In the genomic region with DNA sequence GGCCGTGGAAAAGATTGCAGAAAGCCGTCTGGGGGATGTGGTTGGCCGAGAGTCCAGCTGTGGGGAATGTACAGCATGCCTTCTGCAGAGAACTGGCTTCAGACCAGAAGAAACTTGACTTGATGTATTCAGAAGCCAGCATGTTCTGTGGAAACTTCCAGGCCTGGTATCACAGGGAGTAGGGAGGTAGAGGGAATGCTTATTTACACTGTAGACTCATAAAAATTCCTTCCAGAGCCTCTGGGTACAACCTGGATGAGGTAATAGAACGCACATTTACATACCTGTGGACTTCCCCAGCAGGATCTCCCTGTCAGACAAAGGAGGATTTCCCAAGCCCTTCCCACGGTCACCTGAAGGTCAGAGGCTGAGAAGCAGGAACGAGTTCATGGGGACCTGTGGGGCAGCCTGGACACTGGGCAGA, we compare ENCODE assay signal across 8 cellular contexts. TPM values are rescaled to one million over a fixed set of nuclear protein-coding genes. Genes with fewer than 3 reads are reported as not detected.
A peak's percentile ranks its signal among the peaks of the same experiment; 100 is the strongest.
DNase-seq lines count a peak whose midpoint lies in the region; ATAC-seq and TF ChIP-seq lines count a peak whose summit lies in the region.
"Had no signal": no experiment of that assay in that cellular context is flagged by ENCODE, and none has a peak within 500 bp of the region (broad histone marks: within the 10 kb centered on the region; RNA-seq: fewer than 3 reads in every experiment).

No MANE protein-coding gene starts in this region.

- H3K4me1 ChIP-seq in colonic mucosa (no peaks in the 10 kb centered on the region), testis (no peaks in the 10 kb centered on the region)

- no peak for TF ChIP-seq CTCF in colonic mucosa (IDR thresholded peaks at IDR 0.05)
- TF ChIP-seq CTCF in testis (IDR thresholded peaks at IDR 0.05), result no peak

- no peak overlapping the region for H3K9ac ChIP-seq in colonic mucosa (ENCODE audit: low read depth in 2 of 2, low read length in 2 of 2)

- no peaks in the 10 kb centered on the region for H3K36me3 ChIP-seq in colonic mucosa
- no peaks in the 10 kb centered on the region for H3K36me3 ChIP-seq in testis (ENCODE audit: low read depth, missing control alignments)

- H3K4me3 ChIP-seq in colonic mucosa (no peak overlapping the region), testis (no peak overlapping the region)

- DNase-seq in NCI-H1048 (lab: John Stamatoyannopoulos, UW) (peak; percentile 66), colonic mucosa (peak; percentile 45), kidney tubule cell (ENCODE audit: low spot score) (peak; percentile 69), testis (peak; percentile 31), middle frontal gyrus (ENCODE audit: extremely low spot score, low spot score) (no peak)
- DNase-seq: activated CD4-positive, alpha-beta T cell treated with anti-CD3 and anti-CD28 coated beads for 1 hour had no signal

- H3K9me3 ChIP-seq in colonic mucosa (no peaks in the 10 kb centered on the region), testis (no peaks in the 10 kb centered on the region)

- intact Hi-C loops in colonic mucosa (cut with DNase I) (no loop called here), testis (cut with DNase I; ENCODE audit: low total_unique reads) (no loop called here)

- H3K27ac ChIP-seq in colonic mucosa (peak overlapping the region; percentile 34), testis (no peak overlapping the region)

- H3K27me3 ChIP-seq in colonic mucosa (no peaks in the 10 kb centered on the region), testis (no peaks in the 10 kb centered on the region)

- WGBS in testis, 2 donors, result 39 to 59% methylated on average over 6 of the region's 6 CpGs

- TF ChIP-seq POLR2A in testis (IDR thresholded peaks at IDR 0.05), result no peak
- TF ChIP-seq POLR2A in GM18505 (IDR thresholded peaks at IDR 0.05; ENCODE audit: borderline replicate concordance, extremely low read depth, insufficient read depth, insufficient read length), result no peak

- ATAC-seq in GM18868 (IDR thresholded peaks at IDR 0.05; ENCODE audit: unreplicated experiment) (no peak), GM18505 (IDR thresholded peaks at IDR 0.05; ENCODE audit: unreplicated experiment) (no peak)

RNA-seq across cellular contexts. Expression of gene GAS7, which starts 11.8 kb away (rescaled TPM):
- 10 to 100 TPM in 1 of 2 donors, 1 to 10 TPM in 1; 4.7 to 17.0 TPM for total RNA-seq in colonic mucosa
- 100 to 1,000 TPM; 152 to 184 TPM for total RNA-seq in testis
- 70.2 TPM for polyA plus RNA-seq in testis (ENCODE audit: insufficient read depth, low read depth, low replicate concordance)

Comparison
In these comparisons a context has a peak if more than half of its experiments do, and no peak if none do; other contexts are left out.
1. RNA of gene GAS7, which starts 11.8 kb away (total RNA-seq): 152 to 184 TPM in testis; 4.7 to 17.0 TPM in colonic mucosa; every median in the first group is over 4 times any median in the second.